Comparison of ENCODE assay signal across 13 cellular contexts in the genomic region with DNA sequence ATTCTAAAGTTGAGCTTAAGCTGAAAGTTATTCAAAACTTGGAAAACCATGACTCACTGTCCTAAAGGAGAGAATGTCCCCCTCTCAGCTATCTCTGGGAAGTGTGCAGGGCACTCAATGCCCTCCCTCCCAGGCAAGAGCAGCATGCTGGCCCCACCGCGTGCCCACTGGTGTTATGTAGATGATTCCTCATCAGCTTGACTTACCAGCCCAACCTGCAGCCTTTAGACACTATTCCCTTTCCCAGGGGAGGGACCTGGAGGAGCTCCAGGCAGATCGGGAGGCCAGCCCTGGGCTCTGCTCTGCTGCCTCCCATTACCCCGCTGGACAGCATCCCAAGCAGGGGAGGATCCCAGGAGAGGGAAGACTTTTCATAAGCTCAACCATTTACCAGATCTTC.
DNase-seq lines count a peak whose midpoint lies in the region; ATAC-seq and TF ChIP-seq lines count a peak whose summit lies in the region.
"Had no signal": no experiment of that assay in that cellular context is flagged by ENCODE, and none has a peak within 500 bp of the region (broad histone marks: within the 10 kb centered on the region; RNA-seq: fewer than 3 reads in every experiment).

No MANE protein-coding gene starts in this region.

- H3K9me3 Mint-ChIP-seq in type B pancreatic cell = no peaks in the 10 kb centered on the region

- no peak overlapping the region for H3K9ac ChIP-seq in adipocyte (ENCODE audit: low read length)
- H3K9ac ChIP-seq: BLaER1 had no signal

- peak overlapping the region; percentile 42 for H3K4me3 ChIP-seq in adipocyte (ENCODE audit: low read length)
- H3K4me3 ChIP-seq in heart left ventricle = no peak overlapping the region
- no peak overlapping the region for H3K4me3 ChIP-seq in left lung
- no peak overlapping the region for H3K4me3 ChIP-seq in aorta (ENCODE audit: low read length in 2 of 2)
- H3K4me3 ChIP-seq: BLaER1 had no signal

- intact Hi-C loops in heart left ventricle (cut with DNase I) (no loop called here), left lung (cut with DNase I) (no loop called here), aorta (cut with DNase I) (no loop called here)

- H3K4me1 Mint-ChIP-seq in type B pancreatic cell (ENCODE audit: unreplicated experiment) = no peaks in the 10 kb centered on the region

- no peak for TF ChIP-seq POLR2A in heart left ventricle (IDR thresholded peaks at IDR 0.05)

- H3K36me3 ChIP-seq in adipocyte (ENCODE audit: control insufficient read depth, insufficient read depth, low read length, severe bottlenecking) (no peaks in the 10 kb centered on the region), heart left ventricle (no peaks in the 10 kb centered on the region), left lung (no peaks in the 10 kb centered on the region), aorta (ENCODE audit: control insufficient read depth in 1 of 2, insufficient read depth in 2 of 2, low read length in 1 of 2) (no peaks in the 10 kb centered on the region)
- H3K36me3 ChIP-seq: BLaER1 had no signal

- H3K4me1 ChIP-seq in adipocyte (ENCODE audit: control insufficient read depth, insufficient read depth, low read length) = peaks cover 25% of the 10 kb centered on the region
- H3K4me1 ChIP-seq in heart left ventricle = peaks cover 0 to 24% (median 0%) of the 10 kb centered on the region in 12 donors
- H3K4me1 ChIP-seq in left lung = no peaks in the 10 kb centered on the region
- peaks cover 0 to 2% of the 10 kb centered on the region in 2 donors for H3K4me1 ChIP-seq in aorta (ENCODE audit: control insufficient read depth in 1 of 2, insufficient read depth in 2 of 2, low read length in 2 of 2)

- no peaks in the 10 kb centered on the region for H3K36me3 Mint-ChIP-seq in type B pancreatic cell

- H3K4me3 Mint-ChIP-seq in type B pancreatic cell = no peak overlapping the region

- 49 to 68% (median 62%) methylated on average over 4 of the region's 4 CpGs for WGBS in heart left ventricle, 4 donors
- 42 to 54% methylated on average over 4 of the region's 4 CpGs for WGBS in aorta, 2 donors

- no peak for TF ChIP-seq CTCF in heart left ventricle (IDR thresholded peaks at IDR 0.05)
- TF ChIP-seq CTCF in left lung (IDR thresholded peaks at IDR 0.05) = no peak
- TF ChIP-seq CTCF in type B pancreatic cell (conservative IDR thresholded peaks at IDR 0.05) = no peak

- H3K27ac ChIP-seq in heart left ventricle (peak overlapping the region in 4 of 12 donors; percentile 30 to 64 (median 47)), left lung (peak overlapping the region in 1 of 2 donors; percentile 62), aorta (ENCODE audit: low read depth in 1 of 2, low read length in 2 of 2) (no peak overlapping the region)
- H3K27ac ChIP-seq: BLaER1 had no signal

- peaks cover 2% of the 10 kb centered on the region for H3K27me3 Mint-ChIP-seq in type B pancreatic cell

- DNase-seq in adipocyte (ENCODE audit: low read depth) (no peak), heart left ventricle (peak; percentile 35 to 66 (median 45)), left lung (no peak), aorta (peak in 1 of 2 donors; percentile 62), mesenteric fat pad (ENCODE audit: low spot score) (no peak), inferior parietal cortex (ENCODE audit: extremely low spot score) (no peak), type B pancreatic cell (ENCODE audit: extremely low spot score, unreplicated experiment) (no peak)
- DNase-seq: DMS 273 treated with DMSO at 0.1 percent for 48 hours, Kasumi-1, NCI-H187 treated with DMSO at 0.1 percent for 48 hours, NCI-H748 treated with DMSO at 0.1 percent for 48 hours, PC-3 had no signal

- H3K9me3 ChIP-seq in adipocyte (ENCODE audit: control insufficient read depth, low read length) (no peaks in the 10 kb centered on the region), heart left ventricle (no peaks in the 10 kb centered on the region), left lung (no peaks in the 10 kb centered on the region), aorta (ENCODE audit: control insufficient read depth, low read length) (peaks cover 1% of the 10 kb centered on the region)
- H3K9me3 ChIP-seq: BLaER1 had no signal

- H3K27me3 ChIP-seq in adipocyte (replicated peaks; ENCODE audit: control insufficient read depth, insufficient read depth, low read length) (no peaks in the 10 kb centered on the region), heart left ventricle (peaks cover 0 to 5% (median 0%) of the 10 kb centered on the region in 9 donors), left lung (no peaks in the 10 kb centered on the region), aorta (ENCODE audit: control insufficient read depth in 1 of 2, insufficient read depth in 2 of 2, low read length in 1 of 2) (no peaks in the 10 kb centered on the region)
- H3K27me3 ChIP-seq: BLaER1 had no signal

- ATAC-seq in heart left ventricle = peak in 3 of 4 donors; percentile 57 to 60 (median 59)
- peak; percentile 23 for ATAC-seq in left lung
- ATAC-seq in aorta (ENCODE audit: low FRiP score) = peak; percentile 54
- ATAC-seq: PC-3 had no signal

- no peak overlapping the region for H3K27ac Mint-ChIP-seq in type B pancreatic cell

Comparison
In these comparisons a context has a peak if more than half of its experiments do, and no peak if none do; other contexts are left out.
1. DNase-seq: peak in heart left ventricle (5 of 5); none in adipocyte (single experiment), left lung (0 of 2), mesenteric fat pad (single experiment), inferior parietal cortex (single experiment) and type B pancreatic cell (single experiment).
2. Peak in every context shown above with its lines, with median percentiles within 50 percentile points of each other: ATAC-seq.